In the genomic region with DNA sequence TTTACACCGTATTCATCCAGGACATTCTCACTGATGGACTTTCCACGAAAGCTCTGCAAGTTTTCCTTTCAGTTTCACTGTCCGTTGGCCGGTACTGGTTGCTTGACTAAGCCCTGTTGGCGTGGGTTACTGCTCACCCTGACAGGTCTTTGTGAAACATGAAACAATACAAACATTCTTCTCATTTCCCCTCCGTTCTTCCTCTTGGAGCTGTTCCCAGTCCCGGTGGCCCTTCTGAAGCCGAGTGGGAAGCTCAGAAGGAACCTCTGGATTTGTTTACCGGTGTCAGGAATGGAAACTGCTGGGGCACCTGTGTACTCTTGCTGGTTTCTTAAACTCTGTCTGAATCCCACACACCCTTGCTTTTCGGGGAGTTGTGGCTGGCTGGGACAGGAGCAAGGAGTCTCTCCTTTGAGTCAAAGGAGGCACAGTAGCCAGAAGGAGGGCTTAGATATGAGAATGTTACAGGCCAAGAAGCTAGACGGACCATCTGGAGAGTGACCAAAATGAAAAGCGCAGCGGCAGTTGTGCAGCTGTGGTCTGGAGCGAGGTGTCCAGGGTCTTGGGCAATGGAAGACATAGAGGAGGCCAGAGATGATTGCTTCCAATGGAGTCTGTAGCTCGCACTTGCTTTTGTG, we compare ENCODE assay signal across 8 cellular contexts. TPM values are rescaled to one million over a fixed set of nuclear protein-coding genes. Genes with fewer than 3 reads are reported as not detected.
A peak's percentile ranks its signal among the peaks of the same experiment; 100 is the strongest.
DNase-seq lines count a peak whose midpoint lies in the region; ATAC-seq, FAIRE-seq and TF ChIP-seq lines count a peak whose summit lies in the region.

No MANE protein-coding gene starts in this region.

- TF ChIP-seq CTCF in DOHH2 (IDR thresholded peaks at IDR 0.05; ENCODE audit: low read depth, low read length, poor library complexity, severe bottlenecking), result no peak
- TF ChIP-seq CTCF in NB4 (IDR thresholded peaks at IDR 0.05; ENCODE audit: low read depth, low read length), result no peak
- no peak for TF ChIP-seq CTCF in brain (conservative IDR thresholded peaks at IDR 0.05)
- TF ChIP-seq CTCF in kidney (IDR thresholded peaks at IDR 0.05; ENCODE audit: borderline replicate concordance, extremely low read depth, insufficient read depth), result no peak

- peak overlapping the region; percentile 29; the same call in 1 of the 2 replicates for H3K4me2 ChIP-seq in DOHH2 (ENCODE audit: low read length)

- H3K27ac ChIP-seq in DOHH2 (ENCODE audit: low read depth, low read length) (no peak overlapping the region), kidney (ENCODE audit: low read depth in 2 of 2, low read length in 2 of 2) (peak overlapping the region; percentile 71 to 81)

- H3F3A ChIP-seq in DOHH2 (ENCODE audit: control insufficient read depth, insufficient read depth), result no peaks in the 10 kb centered on the region

- H3K4me3 ChIP-seq in DOHH2 (ENCODE audit: low read length), result no peak overlapping the region
- H3K4me3 ChIP-seq in NB4 (ENCODE audit: low read depth, low read length), result peak overlapping the region; percentile 28
- H3K4me3 ChIP-seq in kidney (ENCODE audit: low read length in 2 of 2), result peak overlapping the region; percentile 12 to 50

- intact Hi-C loops in kidney (cut with DNase I), result no loop called here

- H3K36me3 ChIP-seq in DOHH2 (ENCODE audit: control insufficient read depth, low read length) (no peaks in the 10 kb centered on the region), kidney (ENCODE audit: control insufficient read depth in 1 of 2, insufficient read depth in 2 of 2, low read length in 2 of 2) (no peaks in the 10 kb centered on the region)

- no peaks in the 10 kb centered on the region for H3K9me2 ChIP-seq in DOHH2 (replicated peaks; ENCODE audit: control insufficient read depth, low read length)

- ATAC-seq in GM21423 (IDR thresholded peaks at IDR 0.05; ENCODE audit: unreplicated experiment), result peak; percentile 53
- ATAC-seq in stimulated activated effector memory CD8-positive, alpha-beta T cell treated with anti-CD3 and anti-CD28 coated beads, Interleukin-12 subunit alpha, Interleukin-12 subunit beta, amount 100 ng/mL, for 72 hours, result peak; percentile 56

- H3K9me3 ChIP-seq in DOHH2 (ENCODE audit: control insufficient read depth, insufficient read depth, low read length) (no peaks in the 10 kb centered on the region), kidney (ENCODE audit: control insufficient read depth in 1 of 2, low read length in 2 of 2) (no peaks in the 10 kb centered on the region)

- H3K4me3 Mint-ChIP-seq in brain, result peak overlapping the region in 3 of 5 experiments; percentile 64 to 69 (median 67)
- H3K4me3 Mint-ChIP-seq in stimulated activated effector memory CD8-positive, alpha-beta T cell treated with anti-CD3 and anti-CD28 coated beads, Interleukin-12 subunit alpha, Interleukin-12 subunit beta, amount 100 ng/mL, for 72 hours, result peak overlapping the region; percentile 47

- no peaks in the 10 kb centered on the region for H3K9me3 Mint-ChIP-seq in brain
- H3K9me3 Mint-ChIP-seq in stimulated activated effector memory CD8-positive, alpha-beta T cell treated with anti-CD3 and anti-CD28 coated beads, Interleukin-12 subunit alpha, Interleukin-12 subunit beta, amount 100 ng/mL, for 72 hours, result no peaks in the 10 kb centered on the region

- H3K79me2 ChIP-seq in DOHH2 (ENCODE audit: control insufficient read depth, low read length), result no peaks in the 10 kb centered on the region

- peaks cover 2% of the 10 kb centered on the region for H3K27me3 Mint-ChIP-seq in brain

- H3K4me1 Mint-ChIP-seq in brain, result peaks cover 35% of the 10 kb centered on the region
- peaks cover 7% of the 10 kb centered on the region for H3K4me1 Mint-ChIP-seq in stimulated activated effector memory CD8-positive, alpha-beta T cell treated with anti-CD3 and anti-CD28 coated beads, Interleukin-12 subunit alpha, Interleukin-12 subunit beta, amount 100 ng/mL, for 72 hours

- no peaks in the 10 kb centered on the region for H3K36me3 Mint-ChIP-seq in brain
- no peaks in the 10 kb centered on the region for H3K36me3 Mint-ChIP-seq in stimulated activated effector memory CD8-positive, alpha-beta T cell treated with anti-CD3 and anti-CD28 coated beads, Interleukin-12 subunit alpha, Interleukin-12 subunit beta, amount 100 ng/mL, for 72 hours

- no peak for FAIRE-seq in kidney (lab: Jason Lieb, UNC)

- peaks cover 6% of the 10 kb centered on the region; the same call in 1 of the 2 replicates for H3K27me3 ChIP-seq in DOHH2 (ENCODE audit: control insufficient read depth, low read length)

- H3K9ac ChIP-seq in kidney (ENCODE audit: low read length in 2 of 2), result peak overlapping the region; percentile 2 to 68

- peak; percentile 36 for DNase-seq in NB4 (ENCODE audit: low read depth)
- DNase-seq in kidney, result peak; percentile 78
- DNase-seq in stimulated activated effector memory CD8-positive, alpha-beta T cell treated with anti-CD3 and anti-CD28 coated beads, Interleukin-12 subunit alpha, Interleukin-12 subunit beta, amount 100 ng/mL, for 72 hours (ENCODE audit: low spot score in 2 of 2), result no peak
- DNase-seq in NCI-H2227 treated with DMSO at 0.1 percent for 48 hours (lab: John Stamatoyannopoulos, UW), result no peak
- no peak for DNase-seq in cerebellum (ENCODE audit: low spot score)

- TF ChIP-seq POLR2A in NB4 (IDR thresholded peaks at IDR 0.05; ENCODE audit: extremely low read depth, insufficient read length), result no peak

- H4K20me1 ChIP-seq in DOHH2 (ENCODE audit: control insufficient read depth, insufficient read depth, low read depth, low read length), result no peaks in the 10 kb centered on the region

- peak overlapping the region in 3 of 5 experiments; percentile 51 to 80 (median 79) for H3K27ac Mint-ChIP-seq in brain
- peak overlapping the region; percentile 38 for H3K27ac Mint-ChIP-seq in stimulated activated effector memory CD8-positive, alpha-beta T cell treated with anti-CD3 and anti-CD28 coated beads, Interleukin-12 subunit alpha, Interleukin-12 subunit beta, amount 100 ng/mL, for 72 hours

- H3K4me1 ChIP-seq in DOHH2 (ENCODE audit: control insufficient read depth, low read length), result peaks cover 14% of the 10 kb centered on the region
- H3K4me1 ChIP-seq in kidney (ENCODE audit: control insufficient read depth in 1 of 2, insufficient read depth in 1 of 2, low read depth in 1 of 2, low read length in 2 of 2), result peaks cover 3 to 6% of the 10 kb centered on the region in 2 donors

RNA-seq across cellular contexts. Expression of a gene that starts 45.7 kb away (rescaled TPM):
- not detected for polyA plus RNA-seq in brain (ENCODE audit: insufficient read depth, low read depth, low replicate concordance)
- total RNA-seq in kidney, result not detected
- polyA plus RNA-seq in kidney (ENCODE audit: insufficient read depth, low read depth, low replicate concordance), result not detected
- not detected for total RNA-seq in cerebellum

Comparison
In these comparisons a context has a peak if more than half of its experiments do, and no peak if none do; other contexts are left out.
1. DNase-seq: peak in NB4 (single experiment) and kidney (single experiment); none in stimulated activated effector memory CD8-positive, alpha-beta T cell treated with anti-CD3 and anti-CD28 coated beads, Interleukin-12 subunit alpha, Interleukin-12 subunit beta, amount 100 ng/mL, for 72 hours (0 of 2), NCI-H2227 treated with DMSO at 0.1 percent for 48 hours (single experiment) and cerebellum (single experiment).